In the genomic region with DNA sequence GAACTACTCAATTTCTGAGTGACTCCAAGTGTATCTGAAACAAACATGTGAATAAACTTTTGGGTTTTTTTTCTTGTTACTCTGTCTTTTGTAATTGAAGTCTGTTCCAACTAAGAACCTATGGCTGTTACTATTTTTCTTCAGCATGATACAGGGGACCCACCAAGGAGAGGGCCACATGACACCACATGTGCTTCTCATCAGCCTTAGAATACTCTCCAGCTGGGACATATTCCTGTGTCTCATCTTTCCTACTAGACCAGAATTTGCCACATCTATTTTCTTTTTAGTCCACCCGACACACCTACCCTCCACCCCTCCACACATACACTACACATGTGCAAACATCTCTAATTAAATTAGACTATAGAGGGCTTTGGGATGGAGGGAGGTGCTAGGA, we compare ENCODE assay signal across 2 cellular contexts.
TF ChIP-seq lines count a peak whose summit lies in the region.

No MANE protein-coding gene starts in this region.

TF ChIP-seq in IMR-90, 13 proteins besides CTCF, POLR2A, EP300 and RAD21:
- no peak for TF ChIP-seq SMC3 (IDR thresholded peaks at IDR 0.05; ENCODE audit: low read depth, low read length)
- TF ChIP-seq MAZ (IDR thresholded peaks at IDR 0.05; ENCODE audit: borderline replicate concordance, low read depth, low read length) = no peak

TF ChIP-seq in SK-N-SH treated with all-trans-retinoic acid at 6 μM for 48 hours, 23 proteins besides CTCF, POLR2A, EP300 and RAD21:
- no peak for TF ChIP-seq ZNF8 (CRISPR knock-in tag; IDR thresholded peaks at IDR 0.05)
- no peak for TF ChIP-seq SNAI2 (CRISPR knock-in tag; IDR thresholded peaks at IDR 0.05)
- no peak for TF ChIP-seq TCF4 (CRISPR knock-in tag; IDR thresholded peaks at IDR 0.05; ENCODE audit: borderline replicate concordance)
